In genomic region chr20:3645309-3646066, GRCh38 we compare ENCODE assay signal across 27 cellular contexts. TPM values are rescaled to one million over a fixed set of nuclear protein-coding genes. Genes with fewer than 3 reads are reported as not detected.
A peak's percentile ranks its signal among the peaks of the same experiment; 100 is the strongest.
DNase-seq lines count a peak whose midpoint lies in the region; ATAC-seq lines count a peak whose summit lies in the region.
"Had no signal": no experiment of that assay in that cellular context is flagged by ENCODE, and none has a peak within 500 bp of the region (broad histone marks: within the 10 kb centered on the region; RNA-seq: fewer than 3 reads in every experiment).

No MANE protein-coding gene starts in this region.

- no peak overlapping the region for H2BK15ac ChIP-seq in mesenchymal stem cell (ENCODE audit: low read depth, poor library complexity, severe bottlenecking)

- H3K36me3 ChIP-seq in mesenchymal stem cell (ENCODE audit: control insufficient read depth in 1 of 2, insufficient read depth in 2 of 2, low read depth in 1 of 2, low read length in 2 of 2): peaks cover 21 to 59% of the 10 kb centered on the region in 2 experiments

- H3K23ac ChIP-seq in mesenchymal stem cell (ENCODE audit: low read length in 2 of 2): no peak overlapping the region

- H3K27me3 Mint-ChIP-seq in activated naive CD8-positive, alpha-beta T cell treated with anti-CD3 and anti-CD28 coated beads for 36 hours: no peaks in the 10 kb centered on the region
- H3K27me3 Mint-ChIP-seq: CD4-positive, alpha-beta T cell had no signal

- H3K36me3 Mint-ChIP-seq in activated naive CD8-positive, alpha-beta T cell treated with anti-CD3 and anti-CD28 coated beads for 36 hours: peaks cover 11% of the 10 kb centered on the region

- no peak overlapping the region for H3K27ac ChIP-seq in mesenchymal stem cell (ENCODE audit: low read length, poor library complexity, severe bottlenecking)
- H3K27ac ChIP-seq: A549; BLaER1 treated with 17β-estradiol and CSF1 and Interleukin-3, amounts not matched to agents 10 nM and 100 nM; GM23248; SJSA1 had no signal

- no peak overlapping the region for H4K8ac ChIP-seq in mesenchymal stem cell (ENCODE audit: low read length)

- H3K4ac ChIP-seq in mesenchymal stem cell (ENCODE audit: low read depth in 1 of 2, low read length in 2 of 2): no peak overlapping the region

- no peak overlapping the region for H3K27ac Mint-ChIP-seq in activated naive CD8-positive, alpha-beta T cell treated with anti-CD3 and anti-CD28 coated beads for 36 hours
- H3K27ac Mint-ChIP-seq: CD4-positive, alpha-beta T cell had no signal

- H3K9ac ChIP-seq in mesenchymal stem cell (ENCODE audit: low read length): no peak overlapping the region
- H3K9ac ChIP-seq: BLaER1 treated with 17β-estradiol and CSF1 and Interleukin-3, amounts not matched to agents 10 nM and 100 nM; GM23248 had no signal

- H3K4me3 Mint-ChIP-seq in activated naive CD8-positive, alpha-beta T cell treated with anti-CD3 and anti-CD28 coated beads for 36 hours: no peak overlapping the region
- H3K4me3 Mint-ChIP-seq: CD4-positive, alpha-beta T cell had no signal

- H2AFZ ChIP-seq in mesenchymal stem cell (ENCODE audit: low read depth, low read length): no peak overlapping the region
- H2AFZ ChIP-seq: GM23248 had no signal

- no peaks in the 10 kb centered on the region for H3K4me1 ChIP-seq in mesenchymal stem cell (ENCODE audit: control insufficient read depth, insufficient read depth, low read depth, low read length)
- H3K4me1 ChIP-seq: A549 had no signal

- DNase-seq in NCI-H748 (lab: John Stamatoyannopoulos, UW; ENCODE audit: unreplicated experiment) (peak; percentile 52), NCI-H748 treated with DMSO at 0.1 percent for 48 hours (lab: John Stamatoyannopoulos, UW) (no peak), NCI-H69 (lab: John Stamatoyannopoulos, UW) (peak; percentile 18), mesenchymal stem cell (no peak), mesenteric fat pad (ENCODE audit: low spot score) (no peak)
- no peak for DNase-seq in activated naive CD8-positive, alpha-beta T cell treated with anti-CD3 and anti-CD28 coated beads for 36 hours
- DNase-seq: AML-193; CD4-positive, alpha-beta T cell; COR-L47; H7; KBM-7; MV-4-11; NCI-H1105; NCI-H1694 treated with DMSO at 0.1 percent for 48 hours; NCI-H2081; NCI-H226; NCI-H524; Right ventricle myocardium superior; RPMI8226 had no signal

- no peaks in the 10 kb centered on the region for H3K79me1 ChIP-seq in mesenchymal stem cell (replicated peaks; ENCODE audit: low read length, poor library complexity, severe bottlenecking)

- H3K9me3 Mint-ChIP-seq in activated naive CD8-positive, alpha-beta T cell treated with anti-CD3 and anti-CD28 coated beads for 36 hours: no peaks in the 10 kb centered on the region
- H3K9me3 Mint-ChIP-seq: CD4-positive, alpha-beta T cell had no signal

- H2BK12ac ChIP-seq in mesenchymal stem cell (ENCODE audit: low read length in 2 of 2): no peak overlapping the region

- no peak overlapping the region for H2BK120ac ChIP-seq in mesenchymal stem cell (ENCODE audit: low read depth, low read length)

- H2AK5ac ChIP-seq in mesenchymal stem cell (ENCODE audit: low read length, severe bottlenecking): no peak overlapping the region

- no peak overlapping the region for H2BK5ac ChIP-seq in mesenchymal stem cell (ENCODE audit: low read depth, low read length, poor library complexity, severe bottlenecking)

- H3K4me1 Mint-ChIP-seq in activated naive CD8-positive, alpha-beta T cell treated with anti-CD3 and anti-CD28 coated beads for 36 hours: no peaks in the 10 kb centered on the region

- H4K91ac ChIP-seq in mesenchymal stem cell (ENCODE audit: low read length): peak overlapping the region; percentile 22

- no peak overlapping the region for H3K18ac ChIP-seq in mesenchymal stem cell (ENCODE audit: low read depth in 1 of 2, low read length in 2 of 2)

- peaks cover 4% of the 10 kb centered on the region for H3K9me3 ChIP-seq in mesenchymal stem cell (ENCODE audit: control insufficient read depth, low read length)
- H3K9me3 ChIP-seq: A549, SJSA1 had no signal

- no peak overlapping the region for H3K14ac ChIP-seq in mesenchymal stem cell (ENCODE audit: low read length in 2 of 2)

- WGBS in mesenchymal stem cell: 98% methylated on average over 19 of the region's 20 CpGs

- no peak overlapping the region for H3K4me2 ChIP-seq in mesenchymal stem cell (ENCODE audit: low read length, poor library complexity, severe bottlenecking)
- H3K4me2 ChIP-seq: A549 had no signal

- H3K27me3 ChIP-seq in mesenchymal stem cell (ENCODE audit: control insufficient read depth in 1 of 2, insufficient read depth in 1 of 2, low read length in 2 of 2): no peaks in the 10 kb centered on the region
- H3K27me3 ChIP-seq: BLaER1 treated with 17β-estradiol and CSF1 and Interleukin-3, amounts not matched to agents 10 nM and 100 nM; SJSA1 had no signal

- ATAC-seq in HG03521 (IDR thresholded peaks at IDR 0.05; ENCODE audit: unreplicated experiment): no peak
- ATAC-seq: A549 had no signal

- H3K4me3 ChIP-seq in mesenchymal stem cell (ENCODE audit: insufficient read depth in 1 of 2, low read depth in 1 of 2, low read length in 2 of 2): no peak overlapping the region
- H3K4me3 ChIP-seq: A549; BLaER1 treated with 17β-estradiol and CSF1 and Interleukin-3, amounts not matched to agents 10 nM and 100 nM; GM23248; SJSA1 had no signal

RNA-seq across cellular contexts. Expression of gene GFRA4, which starts 17.7 kb away (rescaled TPM):
- polyA plus RNA-seq in mesenchymal stem cell (2013, experiment 1 of 2): not detected
- not detected for polyA plus RNA-seq in mesenchymal stem cell (2013, experiment 2 of 2)
- total RNA-seq in activated naive CD8-positive, alpha-beta T cell treated with anti-CD3 and anti-CD28 coated beads for 36 hours: not detected
- not detected for total RNA-seq in mesenteric fat pad
- total RNA-seq: CD4-positive, alpha-beta T cell; GM23248; H7; HT1080; LHCN-M2; MCF 10A; Right ventricle myocardium superior; SJSA1 had no signal
- polyA plus RNA-seq: A549, GM23248 had no signal

RNA-seq across cellular contexts. Expression of gene ADAM33, which starts 36.3 kb away (rescaled TPM):
- 8.8 TPM for polyA plus RNA-seq in mesenchymal stem cell (2013, experiment 1 of 2)
- polyA plus RNA-seq in mesenchymal stem cell (2013, experiment 2 of 2): 7.8 TPM
- total RNA-seq in activated naive CD8-positive, alpha-beta T cell treated with anti-CD3 and anti-CD28 coated beads for 36 hours: not detected
- total RNA-seq in mesenteric fat pad: 30.7 TPM
- total RNA-seq: CD4-positive, alpha-beta T cell; HT1080; MCF 10A; SJSA1 had no signal

Comparison
In these comparisons a context has a peak if more than half of its experiments do, and no peak if none do; other contexts are left out.
1. DNase-seq: peak in NCI-H748 (single experiment) and NCI-H69 (single experiment); none in NCI-H748 treated with DMSO at 0.1 percent for 48 hours (single experiment), mesenchymal stem cell (single experiment), activated naive CD8-positive, alpha-beta T cell treated with anti-CD3 and anti-CD28 coated beads for 36 hours (single experiment) and mesenteric fat pad (single experiment).
2. RNA of gene ADAM33, which starts 36.3 kb away (total RNA-seq): 30.7 TPM in mesenteric fat pad (single experiment); not detected in activated naive CD8-positive, alpha-beta T cell treated with anti-CD3 and anti-CD28 coated beads for 36 hours; every median in the first group is over 10 times any median in the second.